In the genomic region with DNA sequence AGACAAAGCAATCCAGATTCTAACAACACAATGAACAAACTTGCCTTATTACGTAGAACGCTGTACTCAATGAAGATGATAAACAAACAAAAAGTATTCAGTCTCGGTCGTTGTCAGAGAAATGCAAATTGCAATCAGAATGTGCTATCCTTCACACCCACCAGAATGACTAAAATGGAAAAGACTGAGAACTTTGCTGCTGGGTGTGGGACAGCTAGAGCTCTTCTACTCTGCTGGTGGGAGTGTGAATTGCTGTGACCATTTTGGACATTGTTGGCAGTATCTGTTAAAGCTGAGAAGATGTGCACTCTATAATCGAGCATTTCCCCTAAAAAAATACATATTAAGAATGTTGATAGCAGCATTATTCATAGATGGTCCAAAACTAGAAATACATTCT, we compare ENCODE assay signal across 16 cellular contexts.
DNase-seq lines count a peak whose midpoint lies in the region; ATAC-seq, FAIRE-seq and TF ChIP-seq lines count a peak whose summit lies in the region.
"Had no signal": no experiment of that assay in that cellular context is flagged by ENCODE, and none has a peak within 500 bp of the region (broad histone marks: within the 10 kb centered on the region; RNA-seq: fewer than 3 reads in every experiment).

No MANE protein-coding gene starts in this region.

- H3K4me1 ChIP-seq in GM12878 (ENCODE audit: control insufficient read depth, insufficient read depth, low read length) = peaks cover 4% of the 10 kb centered on the region

- H2AFZ ChIP-seq in GM12878 (ENCODE audit: control insufficient read depth, low read depth, low read length) = no peak overlapping the region

- no peak overlapping the region for H3K9ac ChIP-seq in GM12878 (ENCODE audit: control insufficient read depth, insufficient read depth, low read length)

- no peaks in the 10 kb centered on the region for H3K79me2 ChIP-seq in GM12878 (ENCODE audit: control insufficient read depth, insufficient read depth, low read length)

- no peaks in the 10 kb centered on the region for H3K27me3 ChIP-seq in GM12878 (replicated peaks in 1 of 2; ENCODE audit: control insufficient read depth in 2 of 2, insufficient read depth in 2 of 2, low read length in 1 of 2)

- TF ChIP-seq CTCF in GM12864 (IDR thresholded peaks at IDR 0.05; ENCODE audit: low read depth, low read length, missing control alignments) = peak; percentile 33
- no peak for TF ChIP-seq CTCF in GM12878 (IDR thresholded peaks at IDR 0.05 in 2 of 3, conservative IDR thresholded peaks at IDR 0.05 in 1 of 3; ENCODE audit: control insufficient read depth in 2 of 3, extremely low read depth in 1 of 3, insufficient read depth in 1 of 3, low read depth in 3 of 3, low read length in 3 of 3)
- peak; percentile 3 for TF ChIP-seq CTCF in fibroblast of the aortic adventitia (IDR thresholded peaks at IDR 0.05; ENCODE audit: insufficient read depth, low read length)

- no peaks in the 10 kb centered on the region for H3K9me3 ChIP-seq in GM12878 (replicated peaks; ENCODE audit: control insufficient read depth, insufficient read depth, low read length)

- no peak for TF ChIP-seq POLR2A in GM12878 (IDR thresholded peaks at IDR 0.05; ENCODE audit: low read depth, low read length)

- in situ Hi-C loops in GM12878 (cut with MboI) = no loop called here

- DNase-seq in GM12864 (ENCODE audit: low read depth) (no peak), GM12878 (ENCODE audit: low read depth, low spot score) (no peak), fibroblast of the aortic adventitia (ENCODE audit: low read depth) (no peak), epidermal melanocyte (ENCODE audit: insufficient read length, low spot score) (no peak)
- DNase-seq: GF-D8; NCI-H1436; NCI-H2029 treated with DMSO at 0.1 percent for 48 hours; NCI-H2171 treated with DMSO at 0.1 percent for 48 hours; NCI-H446 treated with DMSO at 0.1 percent for 48 hours; NK-92 treated with Interleukin-12 subunit alpha and Interleukin-12 subunit beta, amount 100 ng/mL, for 24 hours; RPMI8226; SIG-M5 had no signal

- H3K4me3 ChIP-seq in GM12864 (ENCODE audit: low read depth, low read length) (no peak overlapping the region), GM12878 (no peak overlapping the region), fibroblast of the aortic adventitia (ENCODE audit: low read depth, low read length) (no peak overlapping the region)

- H4K20me1 ChIP-seq in GM12878 (ENCODE audit: control insufficient read depth, insufficient read depth) = no peaks in the 10 kb centered on the region

- 41% methylated on average over 5 of the region's 5 CpGs for WGBS in GM12878 (ENCODE audit: insufficient coverage, insufficient replicate concordance, low lambda C conversion rate, missing lambda C conversion rate)

- H3K36me3 ChIP-seq in GM12878 (ENCODE audit: control insufficient read depth in 2 of 2, insufficient read depth in 2 of 2, low read length in 1 of 2) = no peaks in the 10 kb centered on the region

- POLR2A ChIA-PET in GM12878 (lab: Charles Lee) = no interaction called here

- intact Hi-C loops in GM12878 (cut with micrococcal nuclease; ENCODE audit: unreplicated experiment) = no loop called here

- CTCF ChIA-PET in GM12878 (lab: Yijun Ruan, JAX) = no interaction called here

- SMC1A ChIA-PET in GM12878 (lab: Charles Lee; ENCODE audit: uncharacterized antibody, unreplicated experiment) = no interaction called here

- TF ChIP-seq EP300 in GM12878 (IDR thresholded peaks at IDR 0.05; ENCODE audit: borderline replicate concordance in 1 of 2, control insufficient read depth in 1 of 2, low read depth in 2 of 2, low read length in 2 of 2) = no peak

- RAD21 ChIA-PET in GM12878 (lab: Charles Lee; ENCODE audit: unreplicated experiment) = no interaction called here

- no peak overlapping the region for H3K4me2 ChIP-seq in GM12878 (ENCODE audit: control insufficient read depth, insufficient read depth)

- no peak for FAIRE-seq in GM12878 (lab: Jason Lieb, UNC)

- peak; percentile 51 for ATAC-seq in GM18867 (IDR thresholded peaks at IDR 0.05; ENCODE audit: unreplicated experiment)
- peak; percentile 39; the same call in 2 of the 3 replicates for ATAC-seq in GM12878
- ATAC-seq in HG02970 (IDR thresholded peaks at IDR 0.05; ENCODE audit: low FRiP score, unreplicated experiment) = no peak
- ATAC-seq in GM21723 (IDR thresholded peaks at IDR 0.05; ENCODE audit: unreplicated experiment) = no peak
- no peak for ATAC-seq in HG02588 (IDR thresholded peaks at IDR 0.05; ENCODE audit: unreplicated experiment)

- no TSS peak for BruUV-seq in GM12878 (replicated peaks; lab: Mats Ljungman, UMichigan)

- no peak for TF ChIP-seq RAD21 in GM12878 (IDR thresholded peaks at IDR 0.05; ENCODE audit: insufficient read depth, low read depth, low read length)

- no peak overlapping the region for H3K27ac ChIP-seq in GM12878 (ENCODE audit: control insufficient read depth, insufficient read depth)

TF ChIP-seq in GM12878, 131 proteins besides CTCF, POLR2A, EP300 and RAD21 (continues in another document):
- TF ChIP-seq, protein P1, sequence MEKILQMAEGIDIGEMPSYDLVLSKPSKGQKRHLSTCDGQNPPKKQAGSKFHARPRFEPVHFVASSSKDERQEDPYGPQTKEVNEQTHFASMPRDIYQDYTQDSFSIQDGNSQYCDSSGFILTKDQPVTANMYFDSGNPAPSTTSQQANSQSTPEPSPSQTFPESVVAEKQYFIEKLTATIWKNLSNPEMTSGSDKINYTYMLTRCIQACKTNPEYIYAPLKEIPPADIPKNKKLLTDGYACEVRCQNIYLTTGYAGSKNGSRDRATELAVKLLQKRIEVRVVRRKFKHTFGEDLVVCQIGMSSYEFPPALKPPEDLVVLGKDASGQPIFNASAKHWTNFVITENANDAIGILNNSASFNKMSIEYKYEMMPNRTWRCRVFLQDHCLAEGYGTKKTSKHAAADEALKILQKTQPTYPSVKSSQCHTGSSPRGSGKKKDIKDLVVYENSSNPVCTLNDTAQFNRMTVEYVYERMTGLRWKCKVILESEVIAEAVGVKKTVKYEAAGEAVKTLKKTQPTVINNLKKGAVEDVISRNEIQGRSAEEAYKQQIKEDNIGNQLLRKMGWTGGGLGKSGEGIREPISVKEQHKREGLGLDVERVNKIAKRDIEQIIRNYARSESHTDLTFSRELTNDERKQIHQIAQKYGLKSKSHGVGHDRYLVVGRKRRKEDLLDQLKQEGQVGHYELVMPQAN (conservative IDR thresholded peaks at IDR 0.05) = no peak
- TF ChIP-seq, protein P2, sequence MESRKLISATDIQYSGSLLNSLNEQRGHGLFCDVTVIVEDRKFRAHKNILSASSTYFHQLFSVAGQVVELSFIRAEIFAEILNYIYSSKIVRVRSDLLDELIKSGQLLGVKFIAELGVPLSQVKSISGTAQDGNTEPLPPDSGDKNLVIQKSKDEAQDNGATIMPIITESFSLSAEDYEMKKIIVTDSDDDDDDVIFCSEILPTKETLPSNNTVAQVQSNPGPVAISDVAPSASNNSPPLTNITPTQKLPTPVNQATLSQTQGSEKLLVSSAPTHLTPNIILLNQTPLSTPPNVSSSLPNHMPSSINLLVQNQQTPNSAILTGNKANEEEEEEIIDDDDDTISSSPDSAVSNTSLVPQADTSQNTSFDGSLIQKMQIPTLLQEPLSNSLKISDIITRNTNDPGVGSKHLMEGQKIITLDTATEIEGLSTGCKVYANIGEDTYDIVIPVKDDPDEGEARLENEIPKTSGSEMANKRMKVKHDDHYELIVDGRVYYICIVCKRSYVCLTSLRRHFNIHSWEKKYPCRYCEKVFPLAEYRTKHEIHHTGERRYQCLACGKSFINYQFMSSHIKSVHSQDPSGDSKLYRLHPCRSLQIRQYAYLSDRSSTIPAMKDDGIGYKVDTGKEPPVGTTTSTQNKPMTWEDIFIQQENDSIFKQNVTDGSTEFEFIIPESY (IDR thresholded peaks at IDR 0.05) = no peak
- TF ChIP-seq, protein P3, sequence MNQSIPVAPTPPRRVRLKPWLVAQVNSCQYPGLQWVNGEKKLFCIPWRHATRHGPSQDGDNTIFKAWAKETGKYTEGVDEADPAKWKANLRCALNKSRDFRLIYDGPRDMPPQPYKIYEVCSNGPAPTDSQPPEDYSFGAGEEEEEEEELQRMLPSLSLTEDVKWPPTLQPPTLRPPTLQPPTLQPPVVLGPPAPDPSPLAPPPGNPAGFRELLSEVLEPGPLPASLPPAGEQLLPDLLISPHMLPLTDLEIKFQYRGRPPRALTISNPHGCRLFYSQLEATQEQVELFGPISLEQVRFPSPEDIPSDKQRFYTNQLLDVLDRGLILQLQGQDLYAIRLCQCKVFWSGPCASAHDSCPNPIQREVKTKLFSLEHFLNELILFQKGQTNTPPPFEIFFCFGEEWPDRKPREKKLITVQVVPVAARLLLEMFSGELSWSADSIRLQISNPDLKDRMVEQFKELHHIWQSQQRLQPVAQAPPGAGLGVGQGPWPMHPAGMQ (IDR thresholded peaks at IDR 0.05; ENCODE audit: borderline replicate concordance) = no peak
- TF ChIP-seq CBX5 (IDR thresholded peaks at IDR 0.05; ENCODE audit: low read depth) (no peak), POU2F2 (IDR thresholded peaks at IDR 0.05; ENCODE audit: borderline replicate concordance, low read depth, low read length) (no peak), SP1 (IDR thresholded peaks at IDR 0.05; ENCODE audit: low read depth, low read length) (no peak)
- TF ChIP-seq, protein P4, sequence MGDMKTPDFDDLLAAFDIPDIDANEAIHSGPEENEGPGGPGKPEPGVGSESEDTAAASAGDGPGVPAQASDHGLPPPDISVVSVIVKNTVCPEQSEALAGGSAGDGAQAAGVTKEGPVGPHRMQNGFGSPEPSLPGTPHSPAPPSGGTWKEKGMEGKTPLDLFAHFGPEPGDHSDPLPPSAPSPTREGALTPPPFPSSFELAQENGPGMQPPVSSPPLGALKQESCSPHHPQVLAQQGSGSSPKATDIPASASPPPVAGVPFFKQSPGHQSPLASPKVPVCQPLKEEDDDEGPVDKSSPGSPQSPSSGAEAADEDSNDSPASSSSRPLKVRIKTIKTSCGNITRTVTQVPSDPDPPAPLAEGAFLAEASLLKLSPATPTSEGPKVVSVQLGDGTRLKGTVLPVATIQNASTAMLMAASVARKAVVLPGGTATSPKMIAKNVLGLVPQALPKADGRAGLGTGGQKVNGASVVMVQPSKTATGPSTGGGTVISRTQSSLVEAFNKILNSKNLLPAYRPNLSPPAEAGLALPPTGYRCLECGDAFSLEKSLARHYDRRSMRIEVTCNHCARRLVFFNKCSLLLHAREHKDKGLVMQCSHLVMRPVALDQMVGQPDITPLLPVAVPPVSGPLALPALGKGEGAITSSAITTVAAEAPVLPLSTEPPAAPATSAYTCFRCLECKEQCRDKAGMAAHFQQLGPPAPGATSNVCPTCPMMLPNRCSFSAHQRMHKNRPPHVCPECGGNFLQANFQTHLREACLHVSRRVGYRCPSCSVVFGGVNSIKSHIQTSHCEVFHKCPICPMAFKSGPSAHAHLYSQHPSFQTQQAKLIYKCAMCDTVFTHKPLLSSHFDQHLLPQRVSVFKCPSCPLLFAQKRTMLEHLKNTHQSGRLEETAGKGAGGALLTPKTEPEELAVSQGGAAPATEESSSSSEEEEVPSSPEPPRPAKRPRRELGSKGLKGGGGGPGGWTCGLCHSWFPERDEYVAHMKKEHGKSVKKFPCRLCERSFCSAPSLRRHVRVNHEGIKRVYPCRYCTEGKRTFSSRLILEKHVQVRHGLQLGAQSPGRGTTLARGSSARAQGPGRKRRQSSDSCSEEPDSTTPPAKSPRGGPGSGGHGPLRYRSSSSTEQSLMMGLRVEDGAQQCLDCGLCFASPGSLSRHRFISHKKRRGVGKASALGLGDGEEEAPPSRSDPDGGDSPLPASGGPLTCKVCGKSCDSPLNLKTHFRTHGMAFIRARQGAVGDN (IDR thresholded peaks at IDR 0.05) = no peak

Comparison
In these comparisons a context has a peak if more than half of its experiments do, and no peak if none do; other contexts are left out.
1. CTCF ChIP-seq: peak in GM12864 (single experiment) and fibroblast of the aortic adventitia (single experiment); none in GM12878 (0 of 3).
2. ATAC-seq: peak in GM18867 (single experiment) and GM12878 (single experiment); none in HG02970 (single experiment), GM21723 (single experiment) and HG02588 (single experiment).